6 cellular contexts compared by ENCODE assay signal in the genomic region with DNA sequence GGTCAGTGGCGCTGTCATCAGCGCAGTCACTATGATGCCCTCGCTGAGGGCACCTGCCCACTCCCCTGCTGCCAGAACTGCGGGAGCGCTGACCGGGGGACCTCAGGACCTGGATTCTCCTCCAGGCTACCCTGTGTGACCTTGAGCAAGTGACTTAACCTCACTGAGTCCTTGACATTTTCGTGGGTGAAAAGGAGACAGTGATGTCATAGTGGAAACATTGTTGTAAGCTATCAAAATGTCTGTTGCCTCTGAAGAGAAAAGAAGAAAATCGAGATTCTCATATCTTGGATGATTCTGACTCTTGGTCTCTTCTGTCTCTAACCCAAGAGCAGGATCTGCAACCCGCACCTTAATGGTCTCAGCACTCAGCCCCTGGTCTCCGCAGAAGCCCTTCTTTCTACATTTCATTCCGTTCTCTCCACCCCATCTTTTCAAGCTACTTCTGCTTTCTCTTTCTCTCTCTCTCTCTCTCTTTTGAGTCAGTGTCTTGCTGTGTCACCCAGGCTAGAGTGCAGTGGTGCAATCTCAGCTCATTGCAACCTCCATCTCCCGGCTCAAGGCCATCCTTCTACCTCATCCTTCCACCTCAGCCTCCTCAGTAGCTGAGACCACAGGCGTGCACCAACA.
DNase-seq lines count a peak whose midpoint lies in the region; ATAC-seq lines count a peak whose summit lies in the region.

No MANE protein-coding gene starts in this region.

- H3K4me3 ChIP-seq in HUES48 (ENCODE audit: low read depth, low read length) = peak overlapping the region; percentile 73
- peak overlapping the region; percentile 81 for H3K4me3 ChIP-seq in adipocyte (ENCODE audit: low read length)
- H3K4me3 ChIP-seq in muscle layer of duodenum (ENCODE audit: low read depth in 1 of 2, low read length in 2 of 2) = peak overlapping the region; percentile 75 to 84

- H3K36me3 ChIP-seq in HUES48 (ENCODE audit: control insufficient read depth, insufficient read depth, low read length) = peaks cover 6% of the 10 kb centered on the region
- H3K36me3 ChIP-seq in adipocyte (ENCODE audit: control insufficient read depth, insufficient read depth, low read length, severe bottlenecking) = peaks cover 3% of the 10 kb centered on the region
- H3K36me3 ChIP-seq in muscle layer of duodenum (ENCODE audit: control insufficient read depth in 1 of 2, insufficient read depth in 2 of 2, low read length in 2 of 2) = peaks cover 0 to 11% of the 10 kb centered on the region in 2 donors

- DNase-seq in adipocyte (ENCODE audit: low read depth) = no peak
- no peak for DNase-seq in middle frontal gyrus (ENCODE audit: extremely low spot score, low spot score)
- DNase-seq in NCI-H2081 (lab: John Stamatoyannopoulos, UW) = no peak

- H3K27ac ChIP-seq in HUES48 (ENCODE audit: low read depth, low read length) (no peak overlapping the region), muscle layer of duodenum (ENCODE audit: low read length) (peak overlapping the region; percentile 33)

- H3K9me3 ChIP-seq in HUES48 (ENCODE audit: control insufficient read depth, insufficient read depth, low read length) (no peaks in the 10 kb centered on the region), adipocyte (ENCODE audit: control insufficient read depth, low read length) (no peaks in the 10 kb centered on the region), muscle layer of duodenum (ENCODE audit: control insufficient read depth in 1 of 2, low read length in 2 of 2) (no peaks in the 10 kb centered on the region)

- H3K4me1 ChIP-seq in HUES48 (ENCODE audit: control insufficient read depth, insufficient read depth, low read length) (peaks cover 15% of the 10 kb centered on the region), adipocyte (ENCODE audit: control insufficient read depth, insufficient read depth, low read length) (peaks cover 35% of the 10 kb centered on the region), muscle layer of duodenum (ENCODE audit: control insufficient read depth in 1 of 2, insufficient read depth in 2 of 2, low read length in 2 of 2) (peaks cover 8 to 15% of the 10 kb centered on the region in 2 donors)

- H3K27me3 ChIP-seq in HUES48 (ENCODE audit: control insufficient read depth, insufficient read depth, low read length) (peaks cover 63% of the 10 kb centered on the region), adipocyte (replicated peaks; ENCODE audit: control insufficient read depth, insufficient read depth, low read length) (no peaks in the 10 kb centered on the region), muscle layer of duodenum (ENCODE audit: low read depth, low read length) (no peaks in the 10 kb centered on the region)

- H3K9ac ChIP-seq in HUES48 (ENCODE audit: low read depth, low read length) (no peak overlapping the region), adipocyte (ENCODE audit: low read length) (peak overlapping the region; percentile 61)

- ATAC-seq in GM19023 (IDR thresholded peaks at IDR 0.05; ENCODE audit: unreplicated experiment) = peak; percentile 15
